Comparison of ENCODE assay signal across 26 cellular contexts in the genomic region with DNA sequence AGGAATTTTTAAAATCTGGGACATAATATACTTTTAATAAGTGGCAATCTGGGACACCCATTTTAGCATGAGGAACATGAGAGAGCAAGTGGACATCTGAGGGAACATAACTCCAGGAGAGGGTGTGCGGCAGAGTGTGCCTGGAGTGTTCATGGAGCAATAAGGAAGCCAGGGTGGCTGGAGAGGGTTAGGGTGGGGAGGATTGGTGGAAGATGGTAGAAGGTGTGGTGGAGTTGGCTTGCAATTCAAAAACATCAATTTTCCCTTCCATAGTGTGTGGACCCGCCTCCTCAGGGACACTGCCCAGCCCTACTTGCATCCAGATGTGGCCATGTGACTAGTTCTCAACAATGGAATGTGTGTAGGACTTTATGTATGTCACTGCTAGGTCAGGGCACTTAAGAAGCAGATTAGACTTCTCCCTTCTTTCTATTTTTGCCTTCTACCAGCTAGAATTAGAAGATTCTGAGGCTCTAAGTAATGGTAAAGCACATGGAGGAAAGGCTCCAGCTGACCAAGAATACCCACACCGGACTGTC. TPM values are rescaled to one million over a fixed set of nuclear protein-coding genes. Genes with fewer than 3 reads are reported as not detected.
DNase-seq lines count a peak whose midpoint lies in the region; ATAC-seq, FAIRE-seq and TF ChIP-seq lines count a peak whose summit lies in the region.
"Had no signal": no experiment of that assay in that cellular context is flagged by ENCODE, and none has a peak within 500 bp of the region (broad histone marks: within the 10 kb centered on the region; RNA-seq: fewer than 3 reads in every experiment).

No MANE protein-coding gene starts in this region.

- intact Hi-C loops in posterior vena cava (cut with DNase I) = loop anchor here in 1 of 2 donors (10.0 kb wide), 1 partner anchor 95 kb away; no protein-coding TSS in a partner anchor

- peaks cover 4 to 6% of the 10 kb centered on the region in 2 donors for H3K4me1 ChIP-seq in neuronal stem cell (ENCODE audit: control insufficient read depth in 2 of 2, insufficient read depth in 1 of 2, low read depth in 1 of 2, low read length in 2 of 2)

- H3K4ac ChIP-seq in neuronal stem cell (ENCODE audit: low read length) = no peak overlapping the region

- H4K8ac ChIP-seq in neuronal stem cell (ENCODE audit: low read depth, low read length) = no peak overlapping the region

- no peak overlapping the region for H3K4me2 ChIP-seq in neuronal stem cell (ENCODE audit: insufficient read depth, low read length, poor library complexity, severe bottlenecking)
- H3K4me2 ChIP-seq: KMS-11 had no signal

- H4K91ac ChIP-seq in neuronal stem cell (ENCODE audit: low read depth, low read length, poor library complexity) = no peak overlapping the region

- H3K23ac ChIP-seq in neuronal stem cell (ENCODE audit: low read depth, low read length, poor library complexity) = no peak overlapping the region

- H3K36me3 ChIP-seq in neuronal stem cell (replicated peaks in 1 of 2; ENCODE audit: control insufficient read depth in 2 of 2, insufficient read depth in 2 of 2, low read length in 2 of 2) = no peaks in the 10 kb centered on the region

- no peaks in the 10 kb centered on the region for H3K79me1 ChIP-seq in neuronal stem cell (ENCODE audit: low read depth, low read length)

- no peaks in the 10 kb centered on the region for H3K27me3 ChIP-seq in neuronal stem cell (ENCODE audit: control insufficient read depth in 3 of 3, insufficient read depth in 3 of 3, low read depth in 1 of 3, low read length in 3 of 3)

- no peak for DNase-seq in GM12892 (ENCODE audit: insufficient read length)
- peak; percentile 30 for DNase-seq in SK-MEL-5 (ENCODE audit: low read depth, low spot score)
- peak; percentile 24 for DNase-seq in fibroblast of gingiva (ENCODE audit: low read depth)
- no peak for DNase-seq in neuronal stem cell (ENCODE audit: low spot score)
- DNase-seq in posterior vena cava (ENCODE audit: low spot score) = no peak
- no peak for DNase-seq in KG1 (lab: John Stamatoyannopoulos, UW)
- no peak for DNase-seq in T1000 (lab: John Stamatoyannopoulos, UW)
- DNase-seq: activated CD8-positive, alpha-beta T cell treated with anti-CD3 and anti-CD28 coated beads for 36 hours; activated naive CD4-positive, alpha-beta T cell treated with anti-CD3 and anti-CD28 coated beads, Interleukin-2, amount 10 ng/mL, durations not matched to agents 7 days and 5 days; activated T-cell treated with anti-CD3 and anti-CD28 coated beads, Interleukin-2, amount 50 U/mL, for 72 hours; AML-193; CD8-positive, alpha-beta memory T cell; glutamatergic neuron; mammary epithelial cell; NCI-H146; NCI-H2171; NCI-H524 treated with DMSO at 0.1 percent for 48 hours; right cardiac atrium; RPMI8226; stimulated activated CD4-positive, alpha-beta T cell treated with anti-CD3 and anti-CD28 coated beads, Interleukin-15, amount 100 ng/mL, for 24 hours; trophoblast cell had no signal

- H3K27ac ChIP-seq in neuronal stem cell (replicated peaks; ENCODE audit: low read length) = no peak overlapping the region
- H3K27ac ChIP-seq: KMS-11 had no signal

- no peak overlapping the region for H2BK12ac ChIP-seq in neuronal stem cell (ENCODE audit: low read length)

- peak overlapping the region; percentile 53 for H2AFZ ChIP-seq in neuronal stem cell (ENCODE audit: low read length)

- H2BK5ac ChIP-seq in neuronal stem cell (ENCODE audit: low read length) = no peak overlapping the region

- H3K14ac ChIP-seq in neuronal stem cell (ENCODE audit: low read length) = no peak overlapping the region

- ATAC-seq in GM21367 (IDR thresholded peaks at IDR 0.05; ENCODE audit: unreplicated experiment) = no peak
- ATAC-seq: activated CD8-positive, alpha-beta T cell treated with anti-CD3 and anti-CD28 coated beads for 36 hours; activated T-cell treated with anti-CD3 and anti-CD28 coated beads, Interleukin-2, amount 50 U/mL, for 72 hours; GM12878; right cardiac atrium; SK-N-SH treated with all-trans-retinoic acid at 6 μM for 48 hours had no signal

- H3K9ac ChIP-seq in neuronal stem cell (ENCODE audit: low read depth, low read length, poor library complexity) = no peak overlapping the region
- H3K9ac ChIP-seq: KMS-11 had no signal

- no CpG with 5 or more reads among the region's 3 CpGs for WGBS in neuronal stem cell (ENCODE audit: extremely low coverage in 2 of 2, insufficient read length in 2 of 2, insufficient replicate concordance in 1 of 2), 2 donors

- peak; percentile 66 for FAIRE-seq in GM12892 (lab: Jason Lieb, UNC)
- FAIRE-seq: GM12878, H1 had no signal

- TF ChIP-seq POLR2A in GM12892 (IDR thresholded peaks at IDR 0.05; ENCODE audit: low read depth, low read length) = no peak

- no peaks in the 10 kb centered on the region for H3K9me3 ChIP-seq in neuronal stem cell (replicated peaks in 1 of 2; ENCODE audit: control insufficient read depth in 2 of 2, insufficient read depth in 1 of 2, low read depth in 1 of 2, low read length in 2 of 2)

- H3K4me3 ChIP-seq in neuronal stem cell (ENCODE audit: low read length in 2 of 2) = no peak overlapping the region
- H3K4me3 ChIP-seq: GM12878 had no signal

- in situ Hi-C loops in SK-MEL-5 (cut with HindIII; ENCODE audit: low pct_unique_long_range_greater_than_20kb, low sequenced_read_pairs) = no loop called here

- no peak overlapping the region for H2BK120ac ChIP-seq in neuronal stem cell (ENCODE audit: low read depth, low read length)

- no peak overlapping the region for H2AK5ac ChIP-seq in neuronal stem cell (ENCODE audit: low read depth, low read length)

- no peak overlapping the region for H2BK15ac ChIP-seq in neuronal stem cell (ENCODE audit: low read length)

- H3K18ac ChIP-seq in neuronal stem cell (ENCODE audit: low read length) = no peak overlapping the region

RNA-seq across cellular contexts. Expression of a gene that starts 4.4 kb away (rescaled TPM):
- 49.2 TPM for polyA plus RNA-seq in GM12892 (2012; ENCODE audit: missing spikeins)
- 59.9 and 63.9 TPM in 2 replicates for total RNA-seq in SK-MEL-5 (2014; rRNA removed; shearing (Covaris generic))
- 74.1 and 107 TPM in 2 replicates for polyA plus RNA-seq in SK-MEL-5 (2015; cell fraction: cytosol; rRNA removed)
- 108 and 113 TPM in 2 replicates for polyA plus RNA-seq in SK-MEL-5 (2015; cell fraction: nucleus; rRNA removed)
- polyA plus RNA-seq in neuronal stem cell (2013, experiment 1 of 2) = 72.7 TPM
- 73.8 TPM for polyA plus RNA-seq in neuronal stem cell (2013, experiment 2 of 2)
- 100 to 1,000 TPM in 1 of 2 donors, 10 to 100 TPM in 1; 97.4 to 132 TPM for total RNA-seq in posterior vena cava

RNA-seq across cellular contexts. Expression of a gene that starts 44.8 kb away (rescaled TPM):
- 15.5 TPM for polyA plus RNA-seq in GM12892 (2012; ENCODE audit: missing spikeins)
- total RNA-seq in SK-MEL-5 (2014; rRNA removed; shearing (Covaris generic)) = 35.4 and 54.2 TPM in 2 replicates
- 30.9 and 35.9 TPM in 2 replicates for polyA plus RNA-seq in SK-MEL-5 (2015; cell fraction: cytosol; rRNA removed)
- 55.5 and 84.5 TPM in 2 replicates for polyA plus RNA-seq in SK-MEL-5 (2015; cell fraction: nucleus; rRNA removed)
- polyA plus RNA-seq in neuronal stem cell (2013, experiment 1 of 2) = 36.8 TPM
- polyA plus RNA-seq in neuronal stem cell (2013, experiment 2 of 2) = 38.9 TPM
- 10 to 100 TPM; 16.8 to 18.0 TPM for total RNA-seq in posterior vena cava

Comparison
In these comparisons a context has a peak if more than half of its experiments do, and no peak if none do; other contexts are left out.
1. DNase-seq: peak in SK-MEL-5 (single experiment) and fibroblast of gingiva (single experiment); none in GM12892 (single experiment), neuronal stem cell (single experiment), posterior vena cava (single experiment), KG1 (single experiment) and T1000 (single experiment).